ENCODE assay signal across 15 cellular contexts in the genomic region with DNA sequence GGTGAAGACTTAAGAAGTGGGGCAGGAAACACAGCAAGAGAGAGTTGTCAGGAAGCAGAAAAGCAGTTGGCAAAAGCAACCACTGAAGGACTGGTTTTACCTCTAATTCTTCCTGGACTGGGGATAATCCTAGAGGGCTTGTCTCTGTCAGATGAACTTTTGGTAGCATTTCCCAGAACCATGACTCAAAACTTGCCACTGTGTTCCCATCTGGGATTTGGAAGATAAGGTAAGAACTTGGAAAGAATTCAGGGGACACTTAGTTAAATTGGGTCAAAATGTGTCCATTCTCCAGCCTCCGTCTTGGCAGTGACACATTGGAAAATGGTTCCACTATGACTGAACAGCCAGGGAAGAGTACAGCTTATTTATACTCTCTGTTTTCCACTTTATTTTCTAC. TPM values are rescaled to one million over a fixed set of nuclear protein-coding genes. Genes with fewer than 3 reads are reported as not detected.
"Had no signal": no experiment of that assay in that cellular context is flagged by ENCODE, and none has a peak within 500 bp of the region (broad histone marks: within the 10 kb centered on the region; RNA-seq: fewer than 3 reads in every experiment).

No MANE protein-coding gene starts in this region.

- H3K4me1 Mint-ChIP-seq: activated B cell treated with CpG ODN at 0.5 μM for 24 hours, endodermal cell had no signal

- DNase-seq: activated B cell treated with CpG ODN at 0.5 μM for 24 hours; activated naive CD4-positive, alpha-beta T cell treated with Interleukin-2 at 50 U/mL for 16 hours; activated T-cell treated with anti-CD3 and anti-CD28 coated beads, Interleukin-2, amount 50 U/mL, for 72 hours; endodermal cell; foreskin keratinocyte; lower lobe of right lung; midbrain; retina; SIG-M5; small intestine; T-helper 17 cell; trophoblast cell had no signal

- H3K27ac ChIP-seq: foreskin keratinocyte, lower lobe of right lung, neutrophil had no signal

- ATAC-seq: activated T-cell treated with anti-CD3 and anti-CD28 coated beads, Interleukin-2, amount 50 U/mL, for 72 hours; foreskin keratinocyte; lower lobe of right lung; T-helper 17 cell had no signal

- H3K4me3 ChIP-seq: adrenal gland, lower lobe of right lung had no signal

- H3K4me3 Mint-ChIP-seq: activated B cell treated with CpG ODN at 0.5 μM for 24 hours; activated T-cell treated with anti-CD3 and anti-CD28 coated beads, Interleukin-2, amount 50 U/mL, for 72 hours; endodermal cell; T-helper 17 cell had no signal

- H3K36me3 ChIP-seq: adrenal gland, lower lobe of right lung, neutrophil had no signal

- H3K9me3 ChIP-seq: adrenal gland, lower lobe of right lung, neutrophil had no signal

- H3K27me3 ChIP-seq: adrenal gland, foreskin keratinocyte, neutrophil had no signal

- H3K27ac Mint-ChIP-seq: activated B cell treated with CpG ODN at 0.5 μM for 24 hours; activated T-cell treated with anti-CD3 and anti-CD28 coated beads, Interleukin-2, amount 50 U/mL, for 72 hours; endodermal cell; T-helper 17 cell had no signal

- H3K27me3 Mint-ChIP-seq: activated B cell treated with CpG ODN at 0.5 μM for 24 hours, T-helper 17 cell had no signal

- H3K4me1 ChIP-seq: adrenal gland, lower lobe of right lung had no signal

RNA-seq across cellular contexts. Expression of gene CD38, which starts 55.7 kb away (rescaled TPM):
- total RNA-seq: chondrocyte, foreskin keratinocyte had no signal
